ENCODE assay signal across 18 cellular contexts in genomic region chr6:121767254-121767653, GRCh38.
DNase-seq lines count a peak whose midpoint lies in the region; ATAC-seq, FAIRE-seq and TF ChIP-seq lines count a peak whose summit lies in the region.
"Had no signal": no experiment of that assay in that cellular context is flagged by ENCODE, and none has a peak within 500 bp of the region (broad histone marks: within the 10 kb centered on the region; RNA-seq: fewer than 3 reads in every experiment).

No MANE protein-coding gene starts in this region.

- no peak for TF ChIP-seq POLR2A in H1 (IDR thresholded peaks at IDR 0.05; ENCODE audit: control extremely low read depth in 1 of 2, low read depth in 2 of 2, low read length in 2 of 2)
- no peak for TF ChIP-seq POLR2A in uterus (IDR thresholded peaks at IDR 0.05)

- in situ Hi-C loops in mammary epithelial cell (cut with MboI; ENCODE audit: low sequenced_read_pairs in 2 of 2) = no loop called here

- no peak for ATAC-seq in HG03097 (IDR thresholded peaks at IDR 0.05; ENCODE audit: low FRiP score, unreplicated experiment)
- ATAC-seq: HepG2 had no signal

- dilution Hi-C loops in mammary epithelial cell (cut with HindIII; ENCODE audit: low sequenced_read_pairs) = no loop called here

- H3K4ac ChIP-seq in H1 (replicated peaks; ENCODE audit: insufficient read length, low read depth, low read length) = no peak overlapping the region

- no peaks in the 10 kb centered on the region for H3K36me3 Mint-ChIP-seq in MCF 10A (ENCODE audit: insufficient read depth, unreplicated experiment)
- no peaks in the 10 kb centered on the region for H3K36me3 Mint-ChIP-seq in neural progenitor cell

- no peak overlapping the region for H3K18ac ChIP-seq in H1 (ENCODE audit: extremely low read depth, low read length)

- H3K14ac ChIP-seq in H1 (ENCODE audit: insufficient read length) = no peak overlapping the region

- H3K23ac ChIP-seq in H1 (ENCODE audit: insufficient read length) = no peak overlapping the region

- no peak overlapping the region for H3K9ac ChIP-seq in mammary epithelial cell (ENCODE audit: insufficient read depth, low read length)
- no peak overlapping the region for H3K9ac ChIP-seq in H1 (replicated peaks in 1 of 4; ENCODE audit: extremely low read depth in 1 of 4, low read depth in 3 of 4, low read length in 3 of 4)
- no peak overlapping the region for H3K9ac ChIP-seq in neural progenitor cell
- H3K9ac ChIP-seq: BLaER1 treated with 17β-estradiol and CSF1 and Interleukin-3, amounts not matched to agents 10 nM and 100 nM had no signal

- WGBS in mammary epithelial cell (ENCODE audit: low coverage, missing lambda C conversion rate) = 81% methylated on average over 2 of the region's 2 CpGs
- WGBS in H1 (ENCODE audit: extremely low coverage in 1 of 2, insufficient coverage in 1 of 2, insufficient read length in 1 of 2, insufficient replicate concordance in 2 of 2, low coverage in 1 of 2, low lambda C conversion rate in 2 of 2, missing lambda C conversion rate in 1 of 2), 2 experiments = 83% methylated on average over 2 of the region's 2 CpGs; no CpG with 5 or more reads in 1 of the 2 experiments

- H3K4me3 Mint-ChIP-seq in MCF 10A (ENCODE audit: unreplicated experiment) = no peak overlapping the region
- no peak overlapping the region for H3K4me3 Mint-ChIP-seq in neural progenitor cell

- H3F3A ChIP-seq in neural progenitor cell (ENCODE audit: low read depth) = no peaks in the 10 kb centered on the region

- no peak overlapping the region for H2BK15ac ChIP-seq in H1 (ENCODE audit: low read length)

- H2BK5ac ChIP-seq in H1 (ENCODE audit: low read depth, low read length) = no peak overlapping the region

- BruUV-seq in mammary epithelial cell (replicated peaks; lab: Mats Ljungman, UMichigan) = no TSS peak
- no TSS peak for BruUV-seq in MCF 10A (replicated peaks; lab: Mats Ljungman, UMichigan)

- H3K4me3 ChIP-seq in mammary epithelial cell (replicated peaks in 1 of 3; ENCODE audit: insufficient read depth in 1 of 3, low read depth in 2 of 3, low read length in 3 of 3) (no peak overlapping the region), H1 (ENCODE audit: extremely low read depth in 1 of 4, insufficient read depth in 2 of 4, low read depth in 3 of 4, low read length in 4 of 4) (no peak overlapping the region), neural progenitor cell (no peak overlapping the region), tibial artery (no peak overlapping the region), uterus (no peak overlapping the region)
- H3K4me3 ChIP-seq: BLaER1 treated with 17β-estradiol and CSF1 and Interleukin-3, amounts not matched to agents 10 nM and 100 nM; HAP-1 had no signal

- no peak for DNase-seq in mammary epithelial cell
- DNase-seq in MCF 10A (ENCODE audit: unreplicated experiment) = no peak
- no peak for DNase-seq in H1 (ENCODE audit: low read depth in 1 of 2, low spot score in 2 of 2)
- DNase-seq in neural progenitor cell (ENCODE audit: low spot score) = no peak
- no peak for DNase-seq in tibial artery
- DNase-seq in uterus = no peak
- no peak for DNase-seq in NCI-H526 (lab: John Stamatoyannopoulos, UW)
- DNase-seq: MM.1S, NCI-H1105, NCI-H187 treated with DMSO at 0.1 percent for 48 hours, NCI-H2171, SHP77 treated with DMSO at 0.1 percent for 48 hours had no signal

- no peak for TF ChIP-seq EP300 in H1 (IDR thresholded peaks at IDR 0.05; ENCODE audit: borderline replicate concordance in 1 of 2, low read depth in 2 of 2, low read length in 2 of 2)

- H2BK120ac ChIP-seq in H1 (replicated peaks; ENCODE audit: low read depth, low read length) = no peak overlapping the region

- no peak for TF ChIP-seq CTCF in mammary epithelial cell (conservative IDR thresholded peaks at IDR 0.05 in 1 of 2, IDR thresholded peaks at IDR 0.05 in 1 of 2; ENCODE audit: extremely low read depth in 1 of 2, insufficient read depth in 1 of 2, low read depth in 1 of 2, low read length in 2 of 2)
- TF ChIP-seq CTCF in MCF 10A (IDR thresholded peaks at IDR 0.05; ENCODE audit: unreplicated experiment) = no peak
- TF ChIP-seq CTCF in H1 (IDR thresholded peaks at IDR 0.05; ENCODE audit: control extremely low read depth in 1 of 3, insufficient read depth in 1 of 3, low read depth in 1 of 3, low read length in 3 of 3) = no peak
- TF ChIP-seq CTCF in neural progenitor cell (IDR thresholded peaks at IDR 0.05) = no peak
- no peak for TF ChIP-seq CTCF in tibial artery (IDR thresholded peaks at IDR 0.05)
- no peak for TF ChIP-seq CTCF in uterus (IDR thresholded peaks at IDR 0.05)

- peaks cover 6% of the 10 kb centered on the region for H3K4me1 Mint-ChIP-seq in MCF 10A (ENCODE audit: insufficient read depth, unreplicated experiment)
- no peaks in the 10 kb centered on the region for H3K4me1 Mint-ChIP-seq in neural progenitor cell

- H3K79me1 ChIP-seq in H1 (ENCODE audit: low read depth, low read length) = no peaks in the 10 kb centered on the region

- no peaks in the 10 kb centered on the region for H3K9me3 Mint-ChIP-seq in MCF 10A (ENCODE audit: unreplicated experiment)
- H3K9me3 Mint-ChIP-seq in neural progenitor cell = peaks cover 4% of the 10 kb centered on the region

- no peak overlapping the region for H3K27ac ChIP-seq in mammary epithelial cell (ENCODE audit: insufficient read depth, low read depth, low read length)
- H3K27ac ChIP-seq in H1 (ENCODE audit: low read depth, low read length) = no peak overlapping the region
- H3K27ac ChIP-seq in neural progenitor cell = no peak overlapping the region
- peak overlapping the region; percentile 48 to 58 for H3K27ac ChIP-seq in tibial artery
- H3K27ac ChIP-seq in uterus = no peak overlapping the region
- H3K27ac ChIP-seq: 22Rv1; BLaER1 treated with 17β-estradiol and CSF1 and Interleukin-3, amounts not matched to agents 10 nM and 100 nM had no signal

- no peak overlapping the region for H2AK5ac ChIP-seq in H1 (ENCODE audit: low read depth, low read length)

- intact Hi-C loops in mammary epithelial cell (cut with micrococcal nuclease) (no loop called here), MCF 10A (cut with micrococcal nuclease) (no loop called here), tibial artery (cut with DNase I; ENCODE audit: low total_unique reads) (no loop called here), uterus (cut with DNase I; ENCODE audit: low total_unique reads) (no loop called here)

- FAIRE-seq in H1 (lab: Jason Lieb, UNC) = no peak
- FAIRE-seq: HepG2, RCC 7860 had no signal

- H4K20me1 ChIP-seq in mammary epithelial cell (ENCODE audit: insufficient read depth, low read length) = no peaks in the 10 kb centered on the region
- no peaks in the 10 kb centered on the region for H4K20me1 ChIP-seq in H1 (replicated peaks in 1 of 2; ENCODE audit: control insufficient read depth in 1 of 2, insufficient read depth in 2 of 2, low read length in 2 of 2)
- H4K20me1 ChIP-seq in neural progenitor cell (ENCODE audit: low read depth) = no peaks in the 10 kb centered on the region
- H4K20me1 ChIP-seq: BLaER1 treated with 17β-estradiol and CSF1 and Interleukin-3, amounts not matched to agents 10 nM and 100 nM had no signal

- H3K36me3 ChIP-seq in mammary epithelial cell (ENCODE audit: insufficient read depth, low read length) = no peaks in the 10 kb centered on the region
- no peaks in the 10 kb centered on the region for H3K36me3 ChIP-seq in H1 (ENCODE audit: control insufficient read depth in 2 of 4, insufficient read depth in 4 of 4, low read length in 3 of 4)
- H3K36me3 ChIP-seq in neural progenitor cell = no peaks in the 10 kb centered on the region
- no peaks in the 10 kb centered on the region for H3K36me3 ChIP-seq in tibial artery
- no peaks in the 10 kb centered on the region for H3K36me3 ChIP-seq in uterus
- H3K36me3 ChIP-seq: BLaER1 treated with 17β-estradiol and CSF1 and Interleukin-3, amounts not matched to agents 10 nM and 100 nM; HAP-1 had no signal

- H2AFZ ChIP-seq in mammary epithelial cell (ENCODE audit: low read depth, low read length) (peak overlapping the region; percentile 33), H1 (ENCODE audit: low read length) (0 out of 2 replicates have a peak overlapping the region, but pooled peaks have one; percentile 6), neural progenitor cell (replicated peaks) (peak overlapping the region; percentile 61)

- H3K79me2 ChIP-seq in mammary epithelial cell (ENCODE audit: insufficient read depth, low read length) = no peaks in the 10 kb centered on the region
- no peaks in the 10 kb centered on the region for H3K79me2 ChIP-seq in H1 (ENCODE audit: control insufficient read depth in 1 of 2, insufficient read depth in 2 of 2, low read length in 2 of 2)
- H3K79me2 ChIP-seq in neural progenitor cell (ENCODE audit: low read depth) = no peaks in the 10 kb centered on the region

- no peak overlapping the region for H3K27ac Mint-ChIP-seq in MCF 10A (ENCODE audit: low read depth, unreplicated experiment)
- H3K27ac Mint-ChIP-seq in neural progenitor cell = no peak overlapping the region

- H3K27me3 Mint-ChIP-seq in MCF 10A (ENCODE audit: insufficient read depth, unreplicated experiment) = no peaks in the 10 kb centered on the region
- H3K27me3 Mint-ChIP-seq in neural progenitor cell (ENCODE audit: insufficient read depth, low read depth) = no peaks in the 10 kb centered on the region

- no peaks in the 10 kb centered on the region for H3K4me1 ChIP-seq in mammary epithelial cell (ENCODE audit: insufficient read depth, low read length)
- H3K4me1 ChIP-seq in H1 (replicated peaks in 1 of 4; ENCODE audit: control insufficient read depth in 3 of 4, insufficient read depth in 4 of 4, low read length in 3 of 4) = no peaks in the 10 kb centered on the region
- H3K4me1 ChIP-seq in neural progenitor cell = no peaks in the 10 kb centered on the region
- peaks cover 0 to 34% (median 8%) of the 10 kb centered on the region in 4 donors for H3K4me1 ChIP-seq in tibial artery
- no peaks in the 10 kb centered on the region for H3K4me1 ChIP-seq in uterus
- H3K4me1 ChIP-seq: BLaER1 treated with 17β-estradiol and CSF1 and Interleukin-3, amounts not matched to agents 10 nM and 100 nM; HAP-1 had no signal

- H3K4me2 ChIP-seq in mammary epithelial cell (ENCODE audit: insufficient read depth, low read depth, low read length) (no peak overlapping the region), H1 (ENCODE audit: insufficient read depth in 1 of 2, low read depth in 2 of 2, low read length in 2 of 2) (no peak overlapping the region), neural progenitor cell (no peak overlapping the region)
- H3K4me2 ChIP-seq: BLaER1 treated with 17β-estradiol and CSF1 and Interleukin-3, amounts not matched to agents 10 nM and 100 nM had no signal

- CTCF ChIA-PET in mammary epithelial cell (lab: Charles Lee; ENCODE audit: low non-redundant PET) (no interaction called here), MCF 10A (lab: Yijun Ruan, JAX) (interaction anchor here (0.6 kb wide), 2 partner anchors 135 to 763 kb away, joined by 3 to 4 read pairs; no protein-coding TSS in a partner anchor), H1 (lab: Charles Lee; ENCODE audit: partially characterized antibody) (no interaction called here)

- H2BK12ac ChIP-seq in H1 (ENCODE audit: low read depth, low read length) = no peak overlapping the region

- H3K9me3 ChIP-seq in mammary epithelial cell (replicated peaks; ENCODE audit: insufficient read depth, low read length) (no peaks in the 10 kb centered on the region), H1 (ENCODE audit: insufficient read depth in 2 of 2, low read depth in 1 of 2, low read length in 1 of 2) (no peaks in the 10 kb centered on the region), neural progenitor cell (ENCODE audit: low read depth) (no peaks in the 10 kb centered on the region), tibial artery (no peaks in the 10 kb centered on the region), uterus (no peaks in the 10 kb centered on the region)
- H3K9me3 ChIP-seq: HAP-1 had no signal

- H3K23me2 ChIP-seq in H1 (ENCODE audit: low read depth, low read length) = no peaks in the 10 kb centered on the region; the same call in 1 of the 2 replicates

- no peak overlapping the region for H2BK20ac ChIP-seq in H1 (ENCODE audit: low read length)

- POLR2A ChIA-PET in MCF 10A (lab: Yijun Ruan, JAX) (no interaction called here), H1 (lab: Charles Lee; ENCODE audit: partially characterized antibody) (no interaction called here)

- H4K5ac ChIP-seq in H1 (ENCODE audit: insufficient read length, low read depth, low read length) = no peak overlapping the region

- H3K56ac ChIP-seq in H1 (replicated peaks; ENCODE audit: insufficient read length, low read depth, low read length) = no peak overlapping the region

- no peak for TF ChIP-seq RAD21 in H1 (IDR thresholded peaks at IDR 0.05 in 1 of 2, conservative IDR thresholded peaks at IDR 0.05 in 1 of 2; ENCODE audit: low read depth in 2 of 2, low read length in 2 of 2)

- H4K91ac ChIP-seq in H1 (replicated peaks; ENCODE audit: insufficient read length, low read length) = no peak overlapping the region

- no peak overlapping the region for H4K8ac ChIP-seq in H1 (ENCODE audit: extremely low read depth, insufficient read depth, low read length)

- H3K27me3 ChIP-seq in mammary epithelial cell (ENCODE audit: insufficient read depth, low read length) (no peaks in the 10 kb centered on the region), H1 (replicated peaks in 1 of 4; ENCODE audit: control insufficient read depth in 3 of 4, extremely low read depth in 1 of 4, insufficient read depth in 3 of 4, low read length in 3 of 4) (no peaks in the 10 kb centered on the region), neural progenitor cell (no peaks in the 10 kb centered on the region), tibial artery (no peaks in the 10 kb centered on the region), uterus (no peaks in the 10 kb centered on the region)
- H3K27me3 ChIP-seq: BLaER1 treated with 17β-estradiol and CSF1 and Interleukin-3, amounts not matched to agents 10 nM and 100 nM had no signal

Comparison
In these comparisons a context has a peak if more than half of its experiments do, and no peak if none do; other contexts are left out.
1. H2AFZ ChIP-seq: peak in every context shown above with its lines; median percentile 61 in neural progenitor cell; 33 in mammary epithelial cell; 6 in H1.
2. H3K27ac ChIP-seq: peak in tibial artery (2 of 2); none in mammary epithelial cell (single experiment), H1 (single experiment), neural progenitor cell (single experiment) and uterus (0 of 2).